20 cellular contexts compared by ENCODE assay signal in the genomic region with DNA sequence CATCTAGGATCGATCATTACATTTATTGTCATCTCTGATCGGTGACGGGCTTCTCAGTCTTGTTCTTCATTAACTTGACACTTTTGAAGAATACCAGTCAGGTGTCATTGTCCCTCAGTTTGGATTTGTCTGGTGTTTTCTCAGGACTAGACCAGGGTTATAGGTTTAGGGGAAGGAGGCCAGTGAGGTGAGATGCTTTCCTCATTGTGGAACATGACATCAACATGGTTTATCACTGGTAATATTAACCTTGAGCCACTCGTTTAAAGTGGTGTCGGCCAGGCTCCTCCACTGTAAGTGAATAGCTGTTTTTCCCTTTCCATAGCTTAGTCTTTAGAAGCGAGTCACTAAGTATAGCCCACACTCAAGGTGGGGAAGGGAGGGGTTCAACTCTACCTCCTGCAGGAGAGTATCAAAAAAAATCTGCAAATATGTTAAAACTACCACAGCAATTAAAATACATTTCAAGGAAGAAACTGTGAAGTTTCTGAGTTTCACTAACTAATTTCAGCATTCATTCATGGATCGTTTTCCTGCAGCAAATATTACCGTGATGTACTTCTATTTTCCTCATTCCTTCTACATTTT. TPM values are rescaled to one million over a fixed set of nuclear protein-coding genes. Genes with fewer than 3 reads are reported as not detected.
DNase-seq lines count a peak whose midpoint lies in the region; ATAC-seq, FAIRE-seq and TF ChIP-seq lines count a peak whose summit lies in the region.
"Had no signal": no experiment of that assay in that cellular context is flagged by ENCODE, and none has a peak within 500 bp of the region (broad histone marks: within the 10 kb centered on the region; RNA-seq: fewer than 3 reads in every experiment).

No MANE protein-coding gene starts in this region.

- 90% methylated on average over 8 of the region's 8 CpGs for WGBS in right cardiac atrium
- 40% methylated on average over 8 of the region's 8 CpGs for WGBS in K562 (ENCODE audit: insufficient coverage, low coverage, missing lambda C conversion rate)
- 94% methylated on average over 8 of the region's 8 CpGs for WGBS in hepatocyte (ENCODE audit: low lambda C conversion rate, missing lambda C conversion rate)
- 88 to 96% (median 92%) methylated on average over 8 of the region's 8 CpGs for WGBS in spleen, 5 donors

- DNase-seq in left ventricle myocardium superior, result no peak
- DNase-seq in right cardiac atrium, result no peak
- DNase-seq in H4 (ENCODE audit: low spot score), result peak; percentile 1
- peak in 1 of 4 experiments; percentile 5 for DNase-seq in K562 (ENCODE audit: extremely low read depth in 1 of 4, low spot score in 3 of 4)
- DNase-seq in myocyte (ENCODE audit: low read depth), result peak; percentile 20
- no peak for DNase-seq in hepatocyte (ENCODE audit: low spot score)
- DNase-seq in spleen, result no peak
- DNase-seq: Caco-2; CD4-positive, CD25-positive, alpha-beta regulatory T cell; CD8-positive, alpha-beta T cell; DMS153; EL; GDM1; GOT3; H9 had no signal

- CTCF ChIA-PET in K562 (lab: Yijun Ruan, JAX; ENCODE audit: low intra/inter-chr PET ratio), result no interaction called here

- H4K20me1 ChIP-seq in K562 (replicated peaks; ENCODE audit: control insufficient read depth, insufficient read depth, low read length), result no peaks in the 10 kb centered on the region
- no peaks in the 10 kb centered on the region for H4K20me1 ChIP-seq in hepatocyte (ENCODE audit: insufficient read depth, poor library complexity, severe bottlenecking)
- H4K20me1 ChIP-seq: BLaER1 had no signal

- H2AFZ ChIP-seq in K562 (ENCODE audit: low read depth, low read length) (no peak overlapping the region), hepatocyte (no peak overlapping the region)

- peak; percentile 54 for ATAC-seq in left ventricle myocardium superior
- no peak for ATAC-seq in right cardiac atrium
- no peak for ATAC-seq in K562
- ATAC-seq in GM18511 (IDR thresholded peaks at IDR 0.05; ENCODE audit: unreplicated experiment), result no peak
- ATAC-seq: CD8-positive, alpha-beta T cell; GM12878; HCT116 had no signal

- POLR2A ChIA-PET in K562 (lab: Yijun Ruan, JAX), result no interaction called here

- H3K4me2 ChIP-seq in K562 (ENCODE audit: insufficient read depth, low read length), result no peak overlapping the region
- H3K4me2 ChIP-seq in hepatocyte, result no peak overlapping the region
- H3K4me2 ChIP-seq: BLaER1 had no signal

- TF ChIP-seq POLR2A in K562 (conservative IDR thresholded peaks at IDR 0.05) (no peak), spleen (IDR thresholded peaks at IDR 0.05) (no peak)

- TF ChIP-seq CTCF in K562 (IDR thresholded peaks at IDR 0.05 in 2 of 3, conservative IDR thresholded peaks at IDR 0.05 in 1 of 3; ENCODE audit: insufficient read depth in 2 of 3, low read depth in 1 of 3, low read length in 3 of 3), result no peak
- TF ChIP-seq CTCF in hepatocyte (IDR thresholded peaks at IDR 0.05; ENCODE audit: poor library complexity), result no peak
- TF ChIP-seq CTCF in spleen (IDR thresholded peaks at IDR 0.05 in 8 of 11, conservative IDR thresholded peaks at IDR 0.05 in 3 of 11), result no peak

- no peak overlapping the region for H3K9ac ChIP-seq in K562 (ENCODE audit: insufficient read depth in 1 of 2, low read depth in 2 of 2, low read length in 2 of 2)
- H3K9ac ChIP-seq: BLaER1 had no signal

- in situ Hi-C loops in K562 (cut with MboI), result no loop called here

- H3K36me3 ChIP-seq in K562 (ENCODE audit: control insufficient read depth, insufficient read depth, low read length) (no peaks in the 10 kb centered on the region), hepatocyte (replicated peaks; ENCODE audit: insufficient read depth, low read depth) (no peaks in the 10 kb centered on the region), spleen (peaks cover 0 to 30% (median 4%) of the 10 kb centered on the region in 6 donors)

- H3K27me3 ChIP-seq in right cardiac atrium (ENCODE audit: control insufficient read depth, insufficient read depth), result no peaks in the 10 kb centered on the region
- no peaks in the 10 kb centered on the region for H3K27me3 ChIP-seq in K562 (ENCODE audit: control insufficient read depth in 2 of 2, insufficient read depth in 2 of 2, low read length in 2 of 2)
- H3K27me3 ChIP-seq in hepatocyte, result no peaks in the 10 kb centered on the region
- no peaks in the 10 kb centered on the region for H3K27me3 ChIP-seq in spleen (replicated peaks in 1 of 7)
- H3K27me3 ChIP-seq: BLaER1 had no signal

- H3K27ac ChIP-seq in right cardiac atrium (ENCODE audit: low read length), result no peak overlapping the region
- H3K27ac ChIP-seq in K562 (ENCODE audit: extremely low read depth, low read depth, low read length), result no peak overlapping the region
- H3K27ac ChIP-seq in hepatocyte, result no peak overlapping the region
- no peak overlapping the region for H3K27ac ChIP-seq in spleen
- H3K27ac ChIP-seq: BLaER1, C4-2B had no signal

- intact Hi-C loops in left ventricle myocardium superior (cut with micrococcal nuclease), result no loop called here
- intact Hi-C loops in right cardiac atrium (cut with DNase I), result no loop called here
- intact Hi-C loops in K562 (cut with micrococcal nuclease), result no loop called here
- intact Hi-C loops in spleen (cut with DNase I; ENCODE audit: low total_unique reads), result no loop called here

- BruUV-seq in K562 (replicated peaks; lab: Mats Ljungman, UMichigan), result no TSS peak

- no peak overlapping the region for H3K4me3 ChIP-seq in right cardiac atrium (ENCODE audit: low read length)
- no peak overlapping the region for H3K4me3 ChIP-seq in K562
- no peak overlapping the region for H3K4me3 ChIP-seq in hepatocyte
- no peak overlapping the region for H3K4me3 ChIP-seq in spleen
- H3K4me3 ChIP-seq: BLaER1, GM12878 had no signal

- no peaks in the 10 kb centered on the region for H3K9me1 ChIP-seq in K562 (ENCODE audit: control insufficient read depth, insufficient read depth, low read length)

- TF ChIP-seq RAD21 in K562 (CRISPR knock-in tag; conservative IDR thresholded peaks at IDR 0.05 in 1 of 2, IDR thresholded peaks at IDR 0.05 in 1 of 2), result no peak

- no peaks in the 10 kb centered on the region for H3K9me2 ChIP-seq in hepatocyte (replicated peaks; ENCODE audit: insufficient read depth)

- H3K9me3 ChIP-seq in right cardiac atrium (ENCODE audit: control insufficient read depth, low read length) (no peaks in the 10 kb centered on the region), K562 (replicated peaks; ENCODE audit: control insufficient read depth, insufficient read depth, low read depth, low read length) (peaks cover 33% of the 10 kb centered on the region), hepatocyte (ENCODE audit: low read depth) (peaks cover 22% of the 10 kb centered on the region), spleen (peaks cover 0 to 55% (median 26%) of the 10 kb centered on the region in 8 donors)

- H3K79me2 ChIP-seq in K562 (ENCODE audit: control insufficient read depth, insufficient read depth, low read length), result no peaks in the 10 kb centered on the region
- H3K79me2 ChIP-seq in hepatocyte, result no peaks in the 10 kb centered on the region

- H3K4me1 ChIP-seq in right cardiac atrium (ENCODE audit: control insufficient read depth, insufficient read depth, low read length) (no peaks in the 10 kb centered on the region), K562 (replicated peaks in 1 of 2; ENCODE audit: control insufficient read depth in 2 of 2, insufficient read depth in 2 of 2, low read length in 2 of 2) (no peaks in the 10 kb centered on the region), hepatocyte (ENCODE audit: insufficient read depth) (no peaks in the 10 kb centered on the region), spleen (no peaks in the 10 kb centered on the region)
- H3K4me1 ChIP-seq: Caco-2 had no signal

- no peak for TF ChIP-seq EP300 in K562 (IDR thresholded peaks at IDR 0.05; ENCODE audit: low read length)

- no peak for FAIRE-seq in K562 (lab: Jason Lieb, UNC)
- FAIRE-seq: GM12878 had no signal

TF ChIP-seq in K562, 482 proteins besides CTCF, POLR2A, EP300 and RAD21:
- TF ChIP-seq ZC3H8 (IDR thresholded peaks at IDR 0.05) (no peak), SOX6 (IDR thresholded peaks at IDR 0.05) (peak; percentile 19; the same call in 1 of the 2 replicates)

RNA-seq across cellular contexts. Expression of gene KCNQ1OT1, which starts 42.0 kb away (rescaled TPM):
- total RNA-seq in left ventricle myocardium superior (0.35 TPM), right cardiac atrium (under 1 TPM; 0.51 to 0.78 (median 0.55) TPM), K562 (2014; rRNA removed) (1.2 and 1.3 TPM in 2 replicates), K562 (2014; rRNA removed; fragmentation: Illumina TruSeq; extraction: Trizol) (2.0 TPM in 2 replicates), K562 (2015; rRNA removed; fragmentation: Illumina TruSeq; extraction: Trizol) (2.2 and 2.3 TPM in 2 replicates), K562 (2021) (1.4 and 1.7 TPM in 2 replicates), myocyte (2.5 TPM in 2 replicates), hepatocyte (6.6 and 7.9 TPM in 2 replicates), spleen (1 to 10 TPM in 6 of 7 donors, under 1 TPM in 1; 0.87 to 3.1 (median 2.1) TPM)
- polyA plus RNA-seq in right cardiac atrium (0.41 TPM), K562 (2011; rRNA removed) (0.74 and 0.92 TPM in 2 replicates), K562 (2014; fragmentation: Illumina TruSeq; extraction: Trizol) (0.48 and 0.51 TPM in 2 replicates), K562 (2014; fragmentation: Nextera tagmentation; extraction: Ambion mirVana) (under 1 TPM; 0.04 to 0.17 TPM), K562 (2014; rRNA removed) (0.50 and 0.64 TPM in 2 replicates), hepatocyte (3.1 and 4.0 TPM in 2 replicates), spleen (under 1 TPM; 0.02 to 0.16 (median 0.02) TPM)
- 0.14 and 0.17 TPM in 2 replicates for total RNA-seq in H4 (2014; rRNA removed; shearing (Covaris generic))
- 32.7 and 48.2 TPM in 2 replicates for total RNA-seq in K562 (2011; cell fraction: chromatin; rRNA removed; ENCODE audit: low replicate concordance)
- 15.8 and 20.9 TPM in 2 replicates for total RNA-seq in K562 (2011; cell fraction: nucleolus; rRNA removed)
- total RNA-seq in K562 (2011; cell fraction: nucleoplasm; rRNA removed), result 36.4 and 61.6 TPM in 2 replicates
- polyA plus RNA-seq in K562 (2011; cell fraction: cytosol; rRNA removed), result 0.06 and 0.15 TPM in 2 replicates
- polyA plus RNA-seq in K562 (2011; cell fraction: nucleus; rRNA removed), result 5.9 and 6.5 TPM in 2 replicates
- polyA plus RNA-seq in K562 (2012), result 0.38 and 0.66 TPM in 2 replicates
- polyA minus RNA-seq in K562 (2011; rRNA and poly(A)+ RNA removed), result 7.7 and 12.9 TPM in 2 replicates
- polyA minus RNA-seq in K562 (2011; cell fraction: cytosol; rRNA and poly(A)+ RNA removed), result 0.48 and 1.0 TPM in 2 replicates
- polyA minus RNA-seq in K562 (2011; cell fraction: nucleus; rRNA and poly(A)+ RNA removed), result 15.9 and 28.0 TPM in 2 replicates
- 0.47 TPM for polyA plus RNA-seq in myocyte (2012)

Comparison
In these comparisons a context has a peak if more than half of its experiments do, and no peak if none do; other contexts are left out.
1. DNase-seq: peak in H4 (single experiment) and myocyte (single experiment); none in left ventricle myocardium superior (single experiment), right cardiac atrium (0 of 3), hepatocyte (single experiment) and spleen (single experiment).